Comparison of ENCODE assay signal across 8 cellular contexts in the genomic region with DNA sequence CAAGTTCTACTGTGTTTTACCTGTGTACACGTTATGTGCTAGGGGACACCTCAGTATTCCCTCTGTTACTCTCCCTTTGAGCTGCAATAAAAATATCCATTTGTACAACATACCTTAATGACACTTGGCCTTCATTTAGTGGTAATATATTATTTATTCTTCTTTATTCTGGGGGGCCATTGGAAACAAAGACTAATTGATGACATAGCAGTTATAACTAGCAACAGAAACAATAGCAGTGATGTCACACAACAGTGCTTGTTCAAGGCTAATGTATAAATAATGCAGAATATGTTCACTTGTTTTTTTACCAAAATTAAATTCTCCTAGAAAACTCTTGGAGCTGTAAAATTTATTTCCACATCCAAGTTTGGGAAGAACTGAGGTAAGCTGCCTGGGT.
"Had no signal": no experiment of that assay in that cellular context is flagged by ENCODE, and none has a peak within 500 bp of the region (broad histone marks: within the 10 kb centered on the region; RNA-seq: fewer than 3 reads in every experiment).

No MANE protein-coding gene starts in this region.

- ATAC-seq: GM23338, K562 had no signal

- H3K4me3 ChIP-seq: GM23338, K562 had no signal

- H2AFZ ChIP-seq: GM23338 had no signal

- H3K4me2 ChIP-seq: GM23338 had no signal

- FAIRE-seq: H1, H54, HTR-8/SVneo, K562 had no signal

- DNase-seq: H9, HCEC 1CT, KG1 had no signal
